15 cellular contexts compared by ENCODE assay signal in the genomic region with DNA sequence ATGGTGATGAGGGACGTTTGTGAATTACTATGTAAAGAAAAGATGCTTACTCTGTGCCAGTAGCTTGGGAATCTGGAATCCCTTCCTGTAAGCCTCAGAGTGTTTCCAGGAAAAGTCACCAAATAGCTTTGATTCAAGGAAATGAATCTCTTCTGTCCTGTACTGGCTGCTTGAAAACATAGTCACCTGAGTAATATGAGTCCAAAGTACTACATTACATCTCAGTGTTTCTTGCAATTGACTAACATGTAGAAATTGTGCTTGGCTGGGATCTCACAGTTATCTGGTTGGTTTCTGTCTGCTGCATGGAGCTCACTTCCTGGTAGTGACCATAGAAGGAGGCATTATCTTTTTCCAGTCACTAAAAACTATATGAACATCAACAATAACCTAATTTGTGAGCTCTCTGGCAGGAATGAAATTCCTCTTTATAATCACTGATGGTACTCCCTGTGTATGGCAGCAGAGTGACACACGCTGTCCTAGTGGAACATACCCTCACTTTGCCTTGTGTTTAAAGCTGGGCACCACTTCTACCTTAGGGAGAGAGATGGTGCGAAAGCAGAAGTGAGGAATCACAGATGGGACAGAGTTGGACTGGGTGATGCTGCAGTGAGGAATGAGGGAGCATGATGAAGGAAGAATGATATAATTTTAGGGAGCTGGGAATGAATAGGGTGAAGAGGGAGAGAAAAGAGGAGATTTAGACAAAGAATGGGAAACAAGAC.
DNase-seq lines count a peak whose midpoint lies in the region; ATAC-seq, FAIRE-seq and TF ChIP-seq lines count a peak whose summit lies in the region.
"Had no signal": no experiment of that assay in that cellular context is flagged by ENCODE, and none has a peak within 500 bp of the region (broad histone marks: within the 10 kb centered on the region; RNA-seq: fewer than 3 reads in every experiment).

No MANE protein-coding gene starts in this region.

- peak; percentile 83 for FAIRE-seq in HTR-8/SVneo (lab: Jason Lieb, UNC)
- no peak for FAIRE-seq in GM12891 (lab: Jason Lieb, UNC)

- H3K27me3 Mint-ChIP-seq in activated naive CD4-positive, alpha-beta T cell treated with anti-CD3 and anti-CD28 coated beads, Interleukin-2, amount 10 ng/mL, durations not matched to agents 7 days and 5 days = no peaks in the 10 kb centered on the region
- H3K27me3 Mint-ChIP-seq in activated naive CD8-positive, alpha-beta T cell treated with anti-CD3 and anti-CD28 coated beads, Interleukin-2, amount 10 ng/mL, durations not matched to agents 7 days and 5 days = no peaks in the 10 kb centered on the region
- H3K27me3 Mint-ChIP-seq: effector memory CD8-positive, alpha-beta T cell had no signal

- ATAC-seq in activated naive CD8-positive, alpha-beta T cell treated with anti-CD3 and anti-CD28 coated beads, Interleukin-2, amount 10 ng/mL, durations not matched to agents 7 days and 5 days (ENCODE audit: low read depth) = peak; percentile 41
- ATAC-seq: effector memory CD8-positive, alpha-beta T cell; Right ventricle myocardium inferior had no signal

- POLR2A ChIA-PET in activated naive CD8-positive, alpha-beta T cell treated with anti-CD3 and anti-CD28 coated beads, Interleukin-2, amount 10 ng/mL, durations not matched to agents 7 days and 5 days (lab: Charles Lee) = interaction anchor here (0.9 to 1.7 kb wide), 3 partner anchors 17 to 27 kb away, joined by 4 to 6 read pairs (median 5); no protein-coding TSS in a partner anchor

- CTCF ChIA-PET in activated naive CD4-positive, alpha-beta T cell treated with anti-CD3 and anti-CD28 coated beads, Interleukin-2, amount 10 ng/mL, durations not matched to agents 7 days and 5 days (lab: Charles Lee) = interaction anchor here (0.9 to 2.2 kb wide), 5 partner anchors 23 to 265 kb away, joined by 3 to 12 read pairs (median 4); no protein-coding TSS in a partner anchor

- peaks cover 8% of the 10 kb centered on the region for H3K4me1 Mint-ChIP-seq in activated naive CD4-positive, alpha-beta T cell treated with anti-CD3 and anti-CD28 coated beads, Interleukin-2, amount 10 ng/mL, durations not matched to agents 7 days and 5 days
- peaks cover 23% of the 10 kb centered on the region for H3K4me1 Mint-ChIP-seq in activated naive CD8-positive, alpha-beta T cell treated with anti-CD3 and anti-CD28 coated beads, Interleukin-2, amount 10 ng/mL, durations not matched to agents 7 days and 5 days

- peak overlapping the region; percentile 54 for H3K27ac Mint-ChIP-seq in activated naive CD4-positive, alpha-beta T cell treated with anti-CD3 and anti-CD28 coated beads, Interleukin-2, amount 10 ng/mL, durations not matched to agents 7 days and 5 days
- peak overlapping the region; percentile 75 for H3K27ac Mint-ChIP-seq in activated naive CD8-positive, alpha-beta T cell treated with anti-CD3 and anti-CD28 coated beads, Interleukin-2, amount 10 ng/mL, durations not matched to agents 7 days and 5 days

- TF ChIP-seq POLR2A in GM12891 (IDR thresholded peaks at IDR 0.05; ENCODE audit: low read depth, low read length) = no peak

- no peak for DNase-seq in activated naive CD4-positive, alpha-beta T cell treated with anti-CD3 and anti-CD28 coated beads, Interleukin-2, amount 10 ng/mL, durations not matched to agents 7 days and 5 days
- no peak for DNase-seq in activated naive CD4-positive, alpha-beta T cell treated with Interleukin-2 at 50 U/mL for 16 hours
- no peak for DNase-seq in HTR-8/SVneo (ENCODE audit: insufficient read length, low spot score)
- DNase-seq in activated naive CD8-positive, alpha-beta T cell treated with anti-CD3 and anti-CD28 coated beads, Interleukin-2, amount 10 ng/mL, durations not matched to agents 7 days and 5 days = no peak
- DNase-seq in renal cortical epithelial cell (ENCODE audit: low read depth) = peak; percentile 56
- DNase-seq in HK-2 (ENCODE audit: unreplicated experiment) = no peak
- DNase-seq in ecto neural progenitor cell (ENCODE audit: low spot score) = no peak
- DNase-seq in GM12891 (ENCODE audit: insufficient read length, low spot score) = no peak
- DNase-seq: caudate nucleus; effector memory CD8-positive, alpha-beta T cell; KG1; NCI-H2081; NCI-H510A treated with DMSO at 0.1 percent for 48 hours; stimulated activated CD4-positive, alpha-beta T cell treated with anti-CD3 and anti-CD28 coated beads, Interleukin-4, amount 100 ng/mL, for 1 hour had no signal

- H3K36me3 Mint-ChIP-seq in activated naive CD4-positive, alpha-beta T cell treated with anti-CD3 and anti-CD28 coated beads, Interleukin-2, amount 10 ng/mL, durations not matched to agents 7 days and 5 days = peaks cover 5% of the 10 kb centered on the region
- peaks cover 5% of the 10 kb centered on the region for H3K36me3 Mint-ChIP-seq in activated naive CD8-positive, alpha-beta T cell treated with anti-CD3 and anti-CD28 coated beads, Interleukin-2, amount 10 ng/mL, durations not matched to agents 7 days and 5 days

- H3K9me3 Mint-ChIP-seq in activated naive CD4-positive, alpha-beta T cell treated with anti-CD3 and anti-CD28 coated beads, Interleukin-2, amount 10 ng/mL, durations not matched to agents 7 days and 5 days = peaks cover 3% of the 10 kb centered on the region
- peaks cover 3% of the 10 kb centered on the region for H3K9me3 Mint-ChIP-seq in activated naive CD8-positive, alpha-beta T cell treated with anti-CD3 and anti-CD28 coated beads, Interleukin-2, amount 10 ng/mL, durations not matched to agents 7 days and 5 days
- H3K9me3 Mint-ChIP-seq: effector memory CD8-positive, alpha-beta T cell had no signal

- H3K4me3 Mint-ChIP-seq in activated naive CD4-positive, alpha-beta T cell treated with anti-CD3 and anti-CD28 coated beads, Interleukin-2, amount 10 ng/mL, durations not matched to agents 7 days and 5 days = no peak overlapping the region
- peak overlapping the region; percentile 43 for H3K4me3 Mint-ChIP-seq in activated naive CD8-positive, alpha-beta T cell treated with anti-CD3 and anti-CD28 coated beads, Interleukin-2, amount 10 ng/mL, durations not matched to agents 7 days and 5 days
- H3K4me3 Mint-ChIP-seq: effector memory CD8-positive, alpha-beta T cell had no signal

TF ChIP-seq in GM12891, 5 proteins besides CTCF, POLR2A, EP300 and RAD21:
- TF ChIP-seq SPI1 (IDR thresholded peaks at IDR 0.05; ENCODE audit: low read depth, low read length) (no peak), TAF1 (IDR thresholded peaks at IDR 0.05; ENCODE audit: low read depth, low read length) (no peak), POU2F2 (IDR thresholded peaks at IDR 0.05; ENCODE audit: low read depth, low read length) (no peak), PAX5 (IDR thresholded peaks at IDR 0.05; ENCODE audit: insufficient read depth, low read length, severe bottlenecking) (no peak), POLR2AphosphoS5 (IDR thresholded peaks at IDR 0.05; ENCODE audit: low read depth, low read length) (no peak)
